In the genomic region with DNA sequence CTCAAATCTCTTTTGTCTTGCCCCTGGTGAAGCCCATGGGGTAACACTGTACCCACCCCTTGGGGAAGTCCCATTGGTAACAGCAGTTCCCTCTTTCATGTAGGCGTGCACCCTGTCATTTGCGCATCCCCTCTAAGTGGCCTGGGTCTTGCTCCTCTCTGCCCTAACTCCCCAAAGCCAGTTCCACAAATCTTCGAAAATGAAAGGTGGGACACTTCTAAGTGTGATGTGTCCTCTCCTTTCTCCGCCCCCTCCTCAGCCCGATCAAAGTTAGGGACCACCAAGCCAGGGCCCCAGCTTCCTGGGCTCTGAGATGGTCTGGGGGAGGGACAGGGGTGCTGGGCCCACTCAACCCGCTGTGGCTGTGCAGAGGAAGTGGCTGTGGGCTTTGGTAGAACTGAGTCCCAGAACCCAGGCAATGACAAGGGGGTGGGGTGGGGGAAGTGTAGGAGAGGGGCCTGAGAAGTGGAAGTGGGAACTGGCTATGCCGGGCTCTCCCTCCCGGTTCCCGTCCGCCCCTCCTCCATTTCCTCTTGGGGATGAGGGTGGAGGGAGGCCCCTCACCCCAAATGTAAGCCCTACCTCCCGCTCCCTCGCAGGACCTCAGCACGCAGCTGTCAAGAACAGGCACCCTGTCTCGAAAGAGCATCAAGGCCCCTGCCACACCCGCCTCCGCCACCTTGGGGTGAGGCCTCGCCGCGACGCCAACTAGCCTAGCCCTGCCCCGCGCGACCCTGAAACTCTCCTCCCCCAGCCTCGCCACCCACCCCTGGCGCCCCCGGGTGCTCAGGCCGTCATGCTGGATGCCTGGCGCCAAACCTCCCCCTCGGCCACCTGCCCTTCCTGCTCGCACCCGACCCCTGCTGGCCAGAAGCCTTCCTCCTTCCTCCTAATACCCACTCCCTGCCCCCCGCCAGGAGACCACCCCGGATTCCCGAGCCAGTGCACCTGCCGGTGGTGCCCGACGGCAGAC, we compare ENCODE assay signal across 9 cellular contexts. TPM values are rescaled to one million over a fixed set of nuclear protein-coding genes. Genes with fewer than 3 reads are reported as not detected.
DNase-seq lines count a peak whose midpoint lies in the region; ATAC-seq and TF ChIP-seq lines count a peak whose summit lies in the region.
"Had no signal": no experiment of that assay in that cellular context is flagged by ENCODE, and none has a peak within 500 bp of the region (broad histone marks: within the 10 kb centered on the region; RNA-seq: fewer than 3 reads in every experiment).

No MANE protein-coding gene starts in this region.

- no peaks in the 10 kb centered on the region for H3K27me3 ChIP-seq in right cardiac atrium (ENCODE audit: control insufficient read depth, insufficient read depth)
- H3K27me3 ChIP-seq in tibial artery: peaks cover 0 to 64% of the 10 kb centered on the region in 2 donors

- H3K27ac Mint-ChIP-seq in activated CD4-positive, alpha-beta memory T cell treated with anti-CD3 and anti-CD28 coated beads for 36 hours: peak overlapping the region; percentile 44

- H3K4me3 ChIP-seq in right cardiac atrium (ENCODE audit: low read length) (no peak overlapping the region), tibial artery (no peak overlapping the region)

- CTCF ChIA-PET in activated CD4-positive, alpha-beta memory T cell treated with anti-CD3 and anti-CD28 coated beads for 36 hours (lab: Charles Lee): interaction anchor here (0.7 to 5.2 kb wide), 3 partner anchors 8 to 89 kb away, joined by 3 to 32 read pairs (median 4); no protein-coding TSS in a partner anchor

- POLR2A ChIA-PET in activated CD4-positive, alpha-beta memory T cell treated with anti-CD3 and anti-CD28 coated beads for 36 hours (lab: Charles Lee): interaction anchor here (1.8 kb wide), 1 partner anchor 27 kb away, joined by 7 read pairs; no protein-coding TSS in a partner anchor

- H3K4me1 ChIP-seq in right cardiac atrium (ENCODE audit: control insufficient read depth, insufficient read depth, low read length): peaks cover 3% of the 10 kb centered on the region
- H3K4me1 ChIP-seq in tibial artery: peaks cover 0 to 15% (median 12%) of the 10 kb centered on the region in 4 donors

- ATAC-seq in right cardiac atrium: peak in 1 of 2 donors; percentile 3

- H3K36me3 Mint-ChIP-seq in activated CD4-positive, alpha-beta memory T cell treated with anti-CD3 and anti-CD28 coated beads for 36 hours: peaks cover 36% of the 10 kb centered on the region

- H3K27ac ChIP-seq in 22Rv1 (no peak overlapping the region), right cardiac atrium (ENCODE audit: low read length) (no peak overlapping the region), tibial artery (no peak overlapping the region)

- intact Hi-C loops in activated CD4-positive, alpha-beta memory T cell treated with anti-CD3 and anti-CD28 coated beads for 36 hours (cut with micrococcal nuclease): loop anchor here (1.0 to 2.0 kb wide), 2 partner anchors 9 to 26 kb away; a partner anchor contains a TSS
- intact Hi-C loops in right cardiac atrium (cut with DNase I) (no loop called here), tibial artery (cut with DNase I; ENCODE audit: low total_unique reads) (no loop called here)

- peaks cover 61% of the 10 kb centered on the region for H3K4me1 Mint-ChIP-seq in activated CD4-positive, alpha-beta memory T cell treated with anti-CD3 and anti-CD28 coated beads for 36 hours (ENCODE audit: low read depth)

- H3K9me3 ChIP-seq in right cardiac atrium (ENCODE audit: control insufficient read depth, low read length): no peaks in the 10 kb centered on the region
- no peaks in the 10 kb centered on the region for H3K9me3 ChIP-seq in tibial artery

- TF ChIP-seq CTCF in 22Rv1 (IDR thresholded peaks at IDR 0.05) (peak; percentile 59), GM20000 (IDR thresholded peaks at IDR 0.05; ENCODE audit: extremely low read depth, missing control alignments) (peak; percentile 27), tibial artery (IDR thresholded peaks at IDR 0.05) (no peak)

- H3K27me3 Mint-ChIP-seq in activated CD4-positive, alpha-beta memory T cell treated with anti-CD3 and anti-CD28 coated beads for 36 hours: peaks cover 6% of the 10 kb centered on the region

- no peaks in the 10 kb centered on the region for H3K36me3 ChIP-seq in tibial artery

- 43% methylated on average over 37 of the region's 37 CpGs for WGBS in right cardiac atrium

- no peak overlapping the region for H3K4me3 Mint-ChIP-seq in activated CD4-positive, alpha-beta memory T cell treated with anti-CD3 and anti-CD28 coated beads for 36 hours

- peak; percentile 79 for DNase-seq in GM20000 (ENCODE audit: low spot score)
- peak; percentile 51 for DNase-seq in activated CD4-positive, alpha-beta memory T cell treated with anti-CD3 and anti-CD28 coated beads for 36 hours
- peak; percentile 43 to 82 (median 75) for DNase-seq in right cardiac atrium
- DNase-seq in tibial artery: no peak
- no peak for DNase-seq in T-helper 9 cell
- DNase-seq in RKO (ENCODE audit: low spot score): no peak
- DNase-seq in stimulated activated CD4-positive, alpha-beta T cell treated with anti-CD3 and anti-CD28 coated beads, Interleukin-4, amount 100 ng/mL, for 1 hour: no peak

- H3K9me3 Mint-ChIP-seq in activated CD4-positive, alpha-beta memory T cell treated with anti-CD3 and anti-CD28 coated beads for 36 hours: no peaks in the 10 kb centered on the region

RNA-seq across cellular contexts. Expression of a gene that starts 8.7 kb away (rescaled TPM):
- total RNA-seq in activated CD4-positive, alpha-beta memory T cell treated with anti-CD3 and anti-CD28 coated beads for 36 hours: 10 to 100 TPM; 19.7 to 19.8 TPM
- total RNA-seq in right cardiac atrium: 10 to 100 TPM in 1 of 4 donors, 1 to 10 TPM in 3; 5.7 to 11.4 (median 8.4) TPM
- 4.6 TPM for polyA plus RNA-seq in right cardiac atrium
- total RNA-seq: myocyte had no signal

RNA-seq across cellular contexts. Expression of a gene that starts 8.9 kb away (rescaled TPM):
- total RNA-seq in activated CD4-positive, alpha-beta memory T cell treated with anti-CD3 and anti-CD28 coated beads for 36 hours: 10 to 100 TPM; 23.2 to 29.0 TPM
- total RNA-seq in right cardiac atrium: 1 to 10 TPM; 1.6 to 2.1 (median 1.9) TPM
- 2.7 TPM for polyA plus RNA-seq in right cardiac atrium
- total RNA-seq: myocyte had no signal

RNA-seq across cellular contexts. Expression of a gene that starts 11.4 kb away (rescaled TPM):
- not detected for total RNA-seq in activated CD4-positive, alpha-beta memory T cell treated with anti-CD3 and anti-CD28 coated beads for 36 hours
- total RNA-seq in right cardiac atrium: under 1 TPM; 0.39 to 0.99 (median 0.62) TPM
- 1.1 TPM for polyA plus RNA-seq in right cardiac atrium

Comparison
In these comparisons a context has a peak if more than half of its experiments do, and no peak if none do; other contexts are left out.
1. CTCF ChIP-seq: peak in 22Rv1 (single experiment) and GM20000 (single experiment); none in tibial artery (0 of 2).
2. DNase-seq: peak in GM20000 (single experiment), activated CD4-positive, alpha-beta memory T cell treated with anti-CD3 and anti-CD28 coated beads for 36 hours (single experiment) and right cardiac atrium (3 of 3); none in tibial artery (0 of 2), T-helper 9 cell (single experiment), RKO (single experiment) and stimulated activated CD4-positive, alpha-beta T cell treated with anti-CD3 and anti-CD28 coated beads, Interleukin-4, amount 100 ng/mL, for 1 hour (single experiment).
3. RNA of a gene that starts 8.9 kb away (total RNA-seq): 23.2 to 29.0 TPM in activated CD4-positive, alpha-beta memory T cell treated with anti-CD3 and anti-CD28 coated beads for 36 hours; 1.6 to 2.1 TPM in right cardiac atrium; every median in the first group is over 4 times any median in the second.